Comparison of ENCODE assay signal across 11 cellular contexts in the genomic region with DNA sequence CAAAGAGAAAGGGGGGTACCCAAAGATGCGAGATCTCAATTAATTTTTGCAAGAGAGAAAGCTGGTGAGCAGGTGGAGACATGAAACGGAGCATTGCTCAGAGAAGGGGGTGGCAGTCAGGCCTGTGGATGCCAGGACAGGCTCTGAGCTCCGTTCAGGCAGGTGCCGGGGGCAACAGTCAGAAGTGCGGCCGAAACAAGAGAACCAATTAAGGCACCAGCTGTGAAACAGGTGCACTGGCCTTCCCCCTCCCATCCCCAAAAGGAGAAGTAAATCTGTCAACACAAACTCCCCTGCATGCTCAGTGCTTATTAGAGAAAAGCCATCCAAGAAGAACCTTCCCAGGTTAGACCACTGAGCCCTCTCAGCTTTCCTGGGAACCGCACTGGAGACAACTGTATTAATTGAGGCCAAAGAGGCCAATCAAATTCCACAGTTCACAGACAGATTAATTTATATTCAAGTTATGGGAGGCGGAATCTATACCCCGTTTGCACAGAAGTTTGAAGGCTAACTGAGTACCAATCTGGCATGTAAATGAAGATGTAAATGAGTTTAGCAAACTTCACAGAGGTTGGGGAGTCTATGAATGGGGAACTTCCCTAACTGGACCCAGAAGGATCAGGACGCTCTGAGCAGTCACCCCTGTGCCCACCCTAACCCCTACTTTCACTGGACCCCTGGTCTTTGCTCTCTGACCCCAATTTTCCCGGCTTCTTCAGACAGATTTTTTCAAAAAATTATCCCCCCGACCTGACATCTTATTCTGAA. TPM values are rescaled to one million over a fixed set of nuclear protein-coding genes. Genes with fewer than 3 reads are reported as not detected.
DNase-seq lines count a peak whose midpoint lies in the region; ATAC-seq lines count a peak whose summit lies in the region.
"Had no signal": no experiment of that assay in that cellular context is flagged by ENCODE, and none has a peak within 500 bp of the region (broad histone marks: within the 10 kb centered on the region; RNA-seq: fewer than 3 reads in every experiment).

No MANE protein-coding gene starts in this region.

- peak; percentile 11 for DNase-seq in DMS 273 (lab: John Stamatoyannopoulos, UW; ENCODE audit: unreplicated experiment)
- DNase-seq in DMS 273 treated with DMSO at 0.1 percent for 48 hours (lab: John Stamatoyannopoulos, UW) = no peak
- DNase-seq in NAMALWA (ENCODE audit: low spot score) = peak; percentile 91
- DNase-seq in myocyte (ENCODE audit: low read depth) = peak; percentile 73
- DNase-seq in A172 (ENCODE audit: low spot score) = no peak
- no peak for DNase-seq in LoVo (ENCODE audit: low spot score)
- DNase-seq: left lung, NCI-H2081, retina had no signal

- ATAC-seq in HG02610 (IDR thresholded peaks at IDR 0.05; ENCODE audit: unreplicated experiment) (peak; percentile 90), GM21723 (IDR thresholded peaks at IDR 0.05; ENCODE audit: unreplicated experiment) (no peak)
- ATAC-seq: left lung had no signal

RNA-seq across cellular contexts. Expression of gene OAS2, which starts 20.9 kb away (rescaled TPM):
- 5.6 and 9.1 TPM in 2 replicates for total RNA-seq in myocyte
- 1.1 TPM for polyA plus RNA-seq in myocyte (2012)
- total RNA-seq in A172 (2014; rRNA removed; shearing (Covaris generic)) = 1.7 and 6.5 TPM in 2 replicates

RNA-seq across cellular contexts. Expression of gene DTX1, which starts 57.3 kb away (rescaled TPM):
- total RNA-seq in myocyte = 0.13 TPM in 1 of 2 replicates, not detected in the other
- polyA plus RNA-seq in myocyte (2012) = not detected
- 2.8 and 3.8 TPM in 2 replicates for total RNA-seq in A172 (2014; rRNA removed; shearing (Covaris generic))

Comparison
In these comparisons a context has a peak if more than half of its experiments do, and no peak if none do; other contexts are left out.
1. DNase-seq: peak in DMS 273 (single experiment), NAMALWA (single experiment) and myocyte (single experiment); none in DMS 273 treated with DMSO at 0.1 percent for 48 hours (single experiment), A172 (single experiment) and LoVo (single experiment).